Comparison of ENCODE assay signal across 34 cellular contexts in the genomic region with DNA sequence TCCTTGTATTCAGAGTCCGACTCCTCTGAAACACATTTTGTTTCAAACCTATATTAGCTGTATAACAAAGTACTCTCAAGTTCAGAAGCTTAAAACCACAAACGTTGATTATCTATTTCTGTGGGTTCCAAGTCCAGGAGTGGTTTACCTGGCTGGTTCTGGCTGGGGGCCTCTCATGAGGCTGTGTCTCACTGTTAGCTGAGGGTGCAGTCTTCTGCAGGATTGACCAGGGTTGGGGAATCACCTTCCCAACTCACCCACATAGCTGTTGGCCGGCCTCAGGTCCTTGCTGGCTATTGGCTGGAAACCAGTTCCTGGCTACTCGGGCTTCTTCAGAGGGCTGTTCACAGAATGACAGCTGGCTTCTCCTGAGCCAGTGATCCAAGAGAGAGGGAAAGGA.
"Had no signal": no experiment of that assay in that cellular context is flagged by ENCODE, and none has a peak within 500 bp of the region (broad histone marks: within the 10 kb centered on the region; RNA-seq: fewer than 3 reads in every experiment).

No MANE protein-coding gene starts in this region.

- H3K27me3 ChIP-seq: adrenal gland, body of pancreas, cardiac muscle cell, colonic mucosa, dorsolateral prefrontal cortex, gastrocnemius medialis, ovary, upper lobe of right lung had no signal

- H3K36me3 ChIP-seq: adrenal gland, cardiac muscle cell, colonic mucosa, gastrocnemius medialis, ovary, upper lobe of right lung had no signal

- H3K4me1 Mint-ChIP-seq: activated CD4-positive, alpha-beta T cell treated with anti-CD3 and anti-CD28 coated beads, Interleukin-2, amount 10 ng/mL, durations not matched to agents 24 days and 14 days; activated naive CD8-positive, alpha-beta T cell treated with anti-CD3 and anti-CD28 coated beads for 36 hours; immature natural killer cell; stimulated activated effector memory CD8-positive, alpha-beta T cell treated with anti-CD3 and anti-CD28 coated beads, Interleukin-12 subunit alpha, Interleukin-12 subunit beta, amount 100 ng/mL, for 72 hours had no signal

- FAIRE-seq: kidney had no signal

- H3K4me1 ChIP-seq: adrenal gland, body of pancreas, colonic mucosa, gastrocnemius medialis, upper lobe of right lung had no signal

- H3K36me3 Mint-ChIP-seq: activated CD4-positive, alpha-beta memory T cell treated with anti-CD3 and anti-CD28 coated beads for 36 hours; activated naive CD8-positive, alpha-beta T cell treated with anti-CD3 and anti-CD28 coated beads for 36 hours; immature natural killer cell; mesothelial cell of epicardium; stimulated activated effector memory CD8-positive, alpha-beta T cell treated with anti-CD3 and anti-CD28 coated beads, Interleukin-12 subunit alpha, Interleukin-12 subunit beta, amount 100 ng/mL, for 72 hours had no signal

- DNase-seq: activated CD4-positive, alpha-beta memory T cell treated with anti-CD3 and anti-CD28 coated beads for 36 hours; activated CD4-positive, alpha-beta T cell treated with anti-CD3 and anti-CD28 coated beads, Interleukin-2, amount 10 ng/mL, durations not matched to agents 24 days and 14 days; activated CD4-positive, CD25-positive, alpha-beta regulatory T cell treated with anti-CD3 and anti-CD28 coated beads, Interleukin-2, amount 50 U/mL, for 72 hours; activated CD8-positive, alpha-beta memory T cell treated with anti-CD3 and anti-CD28 coated beads, Interleukin-2, amount 50 U/mL, for 4 hours; activated effector memory CD4-positive, alpha-beta T cell treated with anti-CD3 and anti-CD28 coated beads, Interleukin-2, amount 50 U/mL, for 16 hours; activated naive CD4-positive, alpha-beta T cell treated with anti-CD3 and anti-CD28 coated beads for 36 hours; activated naive CD8-positive, alpha-beta T cell treated with anti-CD3 and anti-CD28 coated beads for 36 hours; activated T-cell treated with anti-CD3 and anti-CD28 coated beads, Interleukin-2, amount 50 U/mL, for 1 hour; adrenal gland; aorta; body of pancreas; cerebellar nuclear complex; colonic mucosa; dorsolateral prefrontal cortex; effector memory CD4-positive, alpha-beta T cell; gastrocnemius medialis; glutamatergic neuron; hippocampal formation; immature natural killer cell; kidney; naive thymus-derived CD4-positive, alpha-beta T cell; ovary; stimulated activated CD4-positive, alpha-beta T cell treated with anti-CD3 and anti-CD28 coated beads, Interleukin-4, amount 100 ng/mL, for 24 hours; substantia nigra; T1000; upper lobe of right lung had no signal

- H3K4me3 Mint-ChIP-seq: activated CD4-positive, alpha-beta memory T cell treated with anti-CD3 and anti-CD28 coated beads for 36 hours; activated CD4-positive, alpha-beta T cell treated with anti-CD3 and anti-CD28 coated beads, Interleukin-2, amount 10 ng/mL, durations not matched to agents 24 days and 14 days; activated naive CD4-positive, alpha-beta T cell treated with anti-CD3 and anti-CD28 coated beads for 36 hours; activated naive CD8-positive, alpha-beta T cell treated with anti-CD3 and anti-CD28 coated beads for 36 hours; activated T-helper 1 cell treated with anti-CD3 and anti-CD28 coated beads, Interleukin-12 subunit alpha, Interleukin-12 subunit beta, Interleukin-2, Interleukin-4 antibody, amounts not matched to agents 30 ng/mL and 10 ng/mL and 1 ng/mL, durations not matched to agents 14 hours and 24 hours and 36 hours; immature natural killer cell; mesothelial cell of epicardium; naive thymus-derived CD4-positive, alpha-beta T cell; stimulated activated effector memory CD8-positive, alpha-beta T cell treated with anti-CD3 and anti-CD28 coated beads, Interleukin-12 subunit alpha, Interleukin-12 subunit beta, amount 100 ng/mL, for 72 hours; stimulated activated naive CD8-positive, alpha-beta T cell treated with anti-CD3 and anti-CD28 coated beads, Interleukin-15, Interleukin-2, amounts not matched to agents 100 ng/mL and 50 ng/mL, for 24 hours had no signal

- H3K27ac Mint-ChIP-seq: activated CD4-positive, alpha-beta memory T cell treated with anti-CD3 and anti-CD28 coated beads for 36 hours; activated CD4-positive, alpha-beta T cell treated with anti-CD3 and anti-CD28 coated beads, Interleukin-2, amount 10 ng/mL, durations not matched to agents 24 days and 14 days; activated naive CD4-positive, alpha-beta T cell treated with anti-CD3 and anti-CD28 coated beads for 36 hours; activated naive CD8-positive, alpha-beta T cell treated with anti-CD3 and anti-CD28 coated beads for 36 hours; activated T-helper 1 cell treated with anti-CD3 and anti-CD28 coated beads, Interleukin-12 subunit alpha, Interleukin-12 subunit beta, Interleukin-2, Interleukin-4 antibody, amounts not matched to agents 30 ng/mL and 10 ng/mL and 1 ng/mL, durations not matched to agents 14 hours and 24 hours and 36 hours; mesothelial cell of epicardium; naive thymus-derived CD4-positive, alpha-beta T cell; progenitor cell of endocrine pancreas; stimulated activated effector memory CD8-positive, alpha-beta T cell treated with anti-CD3 and anti-CD28 coated beads, Interleukin-12 subunit alpha, Interleukin-12 subunit beta, amount 100 ng/mL, for 72 hours; stimulated activated naive CD8-positive, alpha-beta T cell treated with anti-CD3 and anti-CD28 coated beads, Interleukin-15, Interleukin-2, amounts not matched to agents 100 ng/mL and 50 ng/mL, for 24 hours had no signal

- H3K4me3 ChIP-seq: adrenal gland, body of pancreas, cardiac muscle cell, colonic mucosa, dorsolateral prefrontal cortex, gastrocnemius medialis, ovary, skin epidermis, upper lobe of right lung had no signal

- H3K9me3 ChIP-seq: adrenal gland, body of pancreas, colonic mucosa, gastrocnemius medialis, ovary, upper lobe of right lung had no signal

- H3K27me3 Mint-ChIP-seq: activated naive CD8-positive, alpha-beta T cell treated with anti-CD3 and anti-CD28 coated beads for 36 hours; progenitor cell of endocrine pancreas; stimulated activated naive CD8-positive, alpha-beta T cell treated with anti-CD3 and anti-CD28 coated beads, Interleukin-15, Interleukin-2, amounts not matched to agents 100 ng/mL and 50 ng/mL, for 24 hours had no signal

- ATAC-seq: body of pancreas; gastrocnemius medialis; naive thymus-derived CD4-positive, alpha-beta T cell; sciatic nerve; stimulated activated effector memory CD8-positive, alpha-beta T cell treated with anti-CD3 and anti-CD28 coated beads, Interleukin-12 subunit alpha, Interleukin-12 subunit beta, amount 100 ng/mL, for 72 hours; upper lobe of right lung had no signal

- H3K27ac ChIP-seq: adrenal gland, body of pancreas, cardiac muscle cell, colonic mucosa, dorsolateral prefrontal cortex, gastrocnemius medialis, ovary, skin epidermis, upper lobe of right lung had no signal
